ENCODE assay signal across 12 cellular contexts in the genomic region with DNA sequence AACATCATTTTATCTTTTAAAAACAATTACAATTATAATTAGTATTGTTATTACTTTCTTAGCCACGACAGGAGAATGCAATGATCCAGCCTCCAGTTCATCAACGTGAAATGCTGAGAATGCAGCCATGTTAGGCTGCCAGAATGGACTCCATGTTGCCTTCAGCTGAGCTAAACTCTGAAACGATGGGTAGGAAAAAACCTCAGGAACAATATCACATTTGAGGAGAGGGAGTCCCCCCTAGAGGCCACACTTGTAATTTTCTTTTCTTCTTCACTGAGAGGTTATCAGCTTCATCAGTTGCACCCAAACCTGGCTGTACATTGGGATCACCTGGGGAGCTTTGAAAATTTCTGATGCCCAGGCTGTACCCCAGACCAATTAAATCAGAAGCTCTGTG. TPM values are rescaled to one million over a fixed set of nuclear protein-coding genes. Genes with fewer than 3 reads are reported as not detected.
DNase-seq lines count a peak whose midpoint lies in the region; ATAC-seq and TF ChIP-seq lines count a peak whose summit lies in the region.
"Had no signal": no experiment of that assay in that cellular context is flagged by ENCODE, and none has a peak within 500 bp of the region (broad histone marks: within the 10 kb centered on the region; RNA-seq: fewer than 3 reads in every experiment).

No MANE protein-coding gene starts in this region.

- H2AK5ac ChIP-seq in H9 (ENCODE audit: insufficient read length, low read length), result no peak overlapping the region

- no peaks in the 10 kb centered on the region for H3K4me1 ChIP-seq in H9 (ENCODE audit: insufficient read depth, low read length)
- no peaks in the 10 kb centered on the region for H3K4me1 ChIP-seq in right cardiac atrium (ENCODE audit: control insufficient read depth, insufficient read depth, low read length)
- H3K4me1 ChIP-seq: vagina had no signal

- no peak overlapping the region for H3K14ac ChIP-seq in H9 (ENCODE audit: insufficient read depth, low read length)

- H3K79me2 ChIP-seq in H9 (ENCODE audit: insufficient read depth, low read length), result no peaks in the 10 kb centered on the region

- no peak overlapping the region for H3K27ac Mint-ChIP-seq in H9
- H3K27ac Mint-ChIP-seq in endothelial cell (ENCODE audit: unreplicated experiment), result no peak overlapping the region

- H4K8ac ChIP-seq in H9 (replicated peaks; ENCODE audit: insufficient read length, low read depth, low read length), result no peak overlapping the region

- no peak overlapping the region for H3K4me2 ChIP-seq in H9 (ENCODE audit: insufficient read depth, insufficient read length, low read length)

- H3K4me3 Mint-ChIP-seq in H9, result no peak overlapping the region
- H3K4me3 Mint-ChIP-seq in endothelial cell (ENCODE audit: unreplicated experiment), result no peak overlapping the region

- no peak overlapping the region for H2BK120ac ChIP-seq in H9 (ENCODE audit: low read depth, low read length, poor library complexity, severe bottlenecking)

- H2BK15ac ChIP-seq in H9 (ENCODE audit: low read depth, low read length), result no peak overlapping the region

- no peaks in the 10 kb centered on the region for H3K79me1 ChIP-seq in H9 (ENCODE audit: insufficient read depth, low read depth, low read length, poor library complexity, severe bottlenecking)

- H3K9me3 ChIP-seq in H9 (ENCODE audit: control insufficient read depth, low read depth, low read length) (peaks cover 6% of the 10 kb centered on the region), right cardiac atrium (ENCODE audit: control insufficient read depth, low read length) (no peaks in the 10 kb centered on the region)
- H3K9me3 ChIP-seq: vagina had no signal

- no peak overlapping the region for H2BK20ac ChIP-seq in H9 (ENCODE audit: low read depth, low read length, poor library complexity, severe bottlenecking)

- no peak for ATAC-seq in right cardiac atrium

- WGBS in H9 (ENCODE audit: extremely low coverage, insufficient read length, low lambda C conversion rate), result no CpG with 5 or more reads among the region's 3 CpGs
- WGBS in right cardiac atrium, result 27% methylated on average over 3 of the region's 3 CpGs

- H3K27me3 ChIP-seq in H9 (ENCODE audit: insufficient read depth, low read length) (no peaks in the 10 kb centered on the region), right cardiac atrium (ENCODE audit: control insufficient read depth, insufficient read depth) (no peaks in the 10 kb centered on the region)
- H3K27me3 ChIP-seq: vagina had no signal

- intact Hi-C loops in right cardiac atrium (cut with DNase I), result no loop called here

- H3K27ac ChIP-seq in H9 (ENCODE audit: insufficient read length, low read depth, low read length) (no peak overlapping the region), right cardiac atrium (ENCODE audit: low read length) (no peak overlapping the region)
- H3K27ac ChIP-seq: vagina had no signal

- H3T11ph ChIP-seq in H9 (ENCODE audit: low read length), result no peak overlapping the region

- no peaks in the 10 kb centered on the region for H4K20me1 ChIP-seq in H9 (ENCODE audit: control insufficient read depth, insufficient read depth, insufficient read length)

- no peak overlapping the region for H2AFZ ChIP-seq in H9 (ENCODE audit: low read length)

- H3K18ac ChIP-seq in H9 (ENCODE audit: insufficient read length, low read depth, low read length), result no peak overlapping the region

- H3K23me2 ChIP-seq in H9 (ENCODE audit: insufficient read length, low read depth, low read length, poor library complexity, severe bottlenecking), result no peaks in the 10 kb centered on the region

- no peak overlapping the region for H3K56ac ChIP-seq in H9 (ENCODE audit: insufficient read length, low read depth, low read length)

- H2BK5ac ChIP-seq in H9 (ENCODE audit: insufficient read length, low read length), result no peak overlapping the region

- DNase-seq in AG09319 (ENCODE audit: extremely low read depth, low read depth) (peak; percentile 18), H9 (peak; percentile 39), SK-MEL-5 (ENCODE audit: low read depth, low spot score) (peak; percentile 64), iPS DF 19.7 (ENCODE audit: low read depth, low spot score) (peak; percentile 25), COLO668 (lab: John Stamatoyannopoulos, UW; ENCODE audit: unreplicated experiment) (no peak), right cardiac atrium (no peak), midbrain (lab: John Stamatoyannopoulos, UW) (no peak), endothelial cell (ENCODE audit: low spot score) (no peak)
- DNase-seq: activated T-cell treated with anti-CD3 and anti-CD28 coated beads for 4 hours; NCI-H69; stimulated activated CD4-positive, alpha-beta T cell treated with anti-CD3 and anti-CD28 coated beads, Interleukin-12 subunit alpha, Interleukin-12 subunit beta, amount 100 ng/mL, for 4 hours had no signal

- TF ChIP-seq CTCF in AG09319 (IDR thresholded peaks at IDR 0.05; ENCODE audit: low read depth, low read length), result peak; percentile 47
- peak; percentile 68 for TF ChIP-seq CTCF in H9 (conservative IDR thresholded peaks at IDR 0.05)
- no peak for TF ChIP-seq CTCF in endothelial cell (IDR thresholded peaks at IDR 0.05; ENCODE audit: unreplicated experiment)

- in situ Hi-C loops in SK-MEL-5 (cut with HindIII; ENCODE audit: low pct_unique_long_range_greater_than_20kb, low sequenced_read_pairs), result no loop called here

- H3K4me1 Mint-ChIP-seq in H9, result no peaks in the 10 kb centered on the region
- H3K4me1 Mint-ChIP-seq in endothelial cell (ENCODE audit: unreplicated experiment), result no peaks in the 10 kb centered on the region

- H3K4me3 ChIP-seq in right cardiac atrium (ENCODE audit: low read length), result no peak overlapping the region
- H3K4me3 ChIP-seq: vagina had no signal

- H3K27me3 Mint-ChIP-seq in H9 (ENCODE audit: low read depth), result no peaks in the 10 kb centered on the region
- H3K27me3 Mint-ChIP-seq in endothelial cell (ENCODE audit: unreplicated experiment), result no peaks in the 10 kb centered on the region

- H3K9me3 Mint-ChIP-seq in H9, result peaks cover 0 to 6% of the 10 kb centered on the region in 2 experiments; a peak in 3 of 5 replicates
- H3K9me3 Mint-ChIP-seq in endothelial cell (ENCODE audit: unreplicated experiment), result no peaks in the 10 kb centered on the region

- H3K36me3 Mint-ChIP-seq in H9 (ENCODE audit: insufficient read depth in 1 of 3, low read depth in 3 of 3) (no peaks in the 10 kb centered on the region), endothelial cell (ENCODE audit: low read depth, unreplicated experiment) (peaks cover 4% of the 10 kb centered on the region)

- H3K4ac ChIP-seq in H9 (ENCODE audit: low read depth, low read length), result no peak overlapping the region

- H3K9ac ChIP-seq in H9 (ENCODE audit: extremely low read depth, insufficient read length, low read length), result no peak overlapping the region

- H3K23ac ChIP-seq in H9 (ENCODE audit: insufficient read length, low read depth, low read length), result no peak overlapping the region

- no peak overlapping the region for H4K5ac ChIP-seq in H9 (ENCODE audit: insufficient read length, low read depth, low read length)

- H4K91ac ChIP-seq in H9 (ENCODE audit: insufficient read length, low read depth, low read length), result no peak overlapping the region

- no peak overlapping the region for H2BK12ac ChIP-seq in H9 (ENCODE audit: insufficient read length, low read depth, low read length)

RNA-seq across cellular contexts. Expression of gene DNAH14, which starts 34.6 kb away (rescaled TPM):
- total RNA-seq in H9 (2021) (38.2 and 39.7 TPM in 2 replicates), right cardiac atrium (10 to 100 TPM in 1 of 4 donors, 1 to 10 TPM in 3; 8.0 to 10.1 (median 9.0) TPM), endothelial cell (ENCODE audit: unreplicated experiment) (21.6 TPM)
- 74.1 and 85.4 TPM in 2 replicates for total RNA-seq in SK-MEL-5 (2014; rRNA removed; shearing (Covaris generic))
- 16.3 and 17.3 TPM in 2 replicates for polyA plus RNA-seq in SK-MEL-5 (2015; cell fraction: cytosol; rRNA removed)
- 51.1 and 77.3 TPM in 2 replicates for polyA plus RNA-seq in SK-MEL-5 (2015; cell fraction: nucleus; rRNA removed)
- 3.4 TPM for polyA plus RNA-seq in right cardiac atrium

Comparison
In these comparisons a context has a peak if more than half of its experiments do, and no peak if none do; other contexts are left out.
1. DNase-seq: peak in AG09319 (single experiment), H9 (single experiment), SK-MEL-5 (single experiment) and iPS DF 19.7 (single experiment); none in COLO668 (single experiment), right cardiac atrium (0 of 3), midbrain (single experiment) and endothelial cell (single experiment).